Comparison of ENCODE assay signal across 1 cellular context in the genomic region with DNA sequence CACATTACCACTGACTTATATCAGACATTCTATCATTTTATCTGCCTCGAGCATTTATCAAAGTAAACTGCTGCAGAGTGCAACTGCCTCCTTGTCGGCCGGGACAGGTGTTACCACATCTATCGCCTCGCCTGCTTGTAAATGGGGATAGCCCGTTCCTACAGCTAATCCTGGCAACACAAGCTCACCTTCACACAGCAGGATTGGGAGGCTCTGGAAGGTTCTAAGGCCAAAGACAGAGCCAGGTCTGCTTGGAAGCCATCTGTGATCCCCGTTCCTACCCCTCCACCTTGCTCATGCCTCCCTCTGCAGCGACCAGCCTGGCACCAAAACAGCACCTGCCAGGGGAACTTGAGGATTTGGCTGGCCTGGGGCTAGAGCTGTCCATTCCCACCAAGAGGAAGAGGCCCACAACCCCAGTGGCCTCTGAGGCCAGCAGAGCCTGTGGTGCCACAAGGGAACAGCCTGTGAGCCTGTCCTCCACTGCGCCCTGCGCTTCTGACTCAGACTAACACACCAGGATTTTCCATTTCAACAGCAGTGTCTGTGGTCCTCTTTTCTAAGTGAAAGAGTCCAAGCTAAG.
TF ChIP-seq lines count a peak whose summit lies in the region.

No MANE protein-coding gene starts in this region.

TF ChIP-seq in GM23338, 12 proteins besides CTCF, POLR2A, EP300 and RAD21:
- TF ChIP-seq, protein P1, sequence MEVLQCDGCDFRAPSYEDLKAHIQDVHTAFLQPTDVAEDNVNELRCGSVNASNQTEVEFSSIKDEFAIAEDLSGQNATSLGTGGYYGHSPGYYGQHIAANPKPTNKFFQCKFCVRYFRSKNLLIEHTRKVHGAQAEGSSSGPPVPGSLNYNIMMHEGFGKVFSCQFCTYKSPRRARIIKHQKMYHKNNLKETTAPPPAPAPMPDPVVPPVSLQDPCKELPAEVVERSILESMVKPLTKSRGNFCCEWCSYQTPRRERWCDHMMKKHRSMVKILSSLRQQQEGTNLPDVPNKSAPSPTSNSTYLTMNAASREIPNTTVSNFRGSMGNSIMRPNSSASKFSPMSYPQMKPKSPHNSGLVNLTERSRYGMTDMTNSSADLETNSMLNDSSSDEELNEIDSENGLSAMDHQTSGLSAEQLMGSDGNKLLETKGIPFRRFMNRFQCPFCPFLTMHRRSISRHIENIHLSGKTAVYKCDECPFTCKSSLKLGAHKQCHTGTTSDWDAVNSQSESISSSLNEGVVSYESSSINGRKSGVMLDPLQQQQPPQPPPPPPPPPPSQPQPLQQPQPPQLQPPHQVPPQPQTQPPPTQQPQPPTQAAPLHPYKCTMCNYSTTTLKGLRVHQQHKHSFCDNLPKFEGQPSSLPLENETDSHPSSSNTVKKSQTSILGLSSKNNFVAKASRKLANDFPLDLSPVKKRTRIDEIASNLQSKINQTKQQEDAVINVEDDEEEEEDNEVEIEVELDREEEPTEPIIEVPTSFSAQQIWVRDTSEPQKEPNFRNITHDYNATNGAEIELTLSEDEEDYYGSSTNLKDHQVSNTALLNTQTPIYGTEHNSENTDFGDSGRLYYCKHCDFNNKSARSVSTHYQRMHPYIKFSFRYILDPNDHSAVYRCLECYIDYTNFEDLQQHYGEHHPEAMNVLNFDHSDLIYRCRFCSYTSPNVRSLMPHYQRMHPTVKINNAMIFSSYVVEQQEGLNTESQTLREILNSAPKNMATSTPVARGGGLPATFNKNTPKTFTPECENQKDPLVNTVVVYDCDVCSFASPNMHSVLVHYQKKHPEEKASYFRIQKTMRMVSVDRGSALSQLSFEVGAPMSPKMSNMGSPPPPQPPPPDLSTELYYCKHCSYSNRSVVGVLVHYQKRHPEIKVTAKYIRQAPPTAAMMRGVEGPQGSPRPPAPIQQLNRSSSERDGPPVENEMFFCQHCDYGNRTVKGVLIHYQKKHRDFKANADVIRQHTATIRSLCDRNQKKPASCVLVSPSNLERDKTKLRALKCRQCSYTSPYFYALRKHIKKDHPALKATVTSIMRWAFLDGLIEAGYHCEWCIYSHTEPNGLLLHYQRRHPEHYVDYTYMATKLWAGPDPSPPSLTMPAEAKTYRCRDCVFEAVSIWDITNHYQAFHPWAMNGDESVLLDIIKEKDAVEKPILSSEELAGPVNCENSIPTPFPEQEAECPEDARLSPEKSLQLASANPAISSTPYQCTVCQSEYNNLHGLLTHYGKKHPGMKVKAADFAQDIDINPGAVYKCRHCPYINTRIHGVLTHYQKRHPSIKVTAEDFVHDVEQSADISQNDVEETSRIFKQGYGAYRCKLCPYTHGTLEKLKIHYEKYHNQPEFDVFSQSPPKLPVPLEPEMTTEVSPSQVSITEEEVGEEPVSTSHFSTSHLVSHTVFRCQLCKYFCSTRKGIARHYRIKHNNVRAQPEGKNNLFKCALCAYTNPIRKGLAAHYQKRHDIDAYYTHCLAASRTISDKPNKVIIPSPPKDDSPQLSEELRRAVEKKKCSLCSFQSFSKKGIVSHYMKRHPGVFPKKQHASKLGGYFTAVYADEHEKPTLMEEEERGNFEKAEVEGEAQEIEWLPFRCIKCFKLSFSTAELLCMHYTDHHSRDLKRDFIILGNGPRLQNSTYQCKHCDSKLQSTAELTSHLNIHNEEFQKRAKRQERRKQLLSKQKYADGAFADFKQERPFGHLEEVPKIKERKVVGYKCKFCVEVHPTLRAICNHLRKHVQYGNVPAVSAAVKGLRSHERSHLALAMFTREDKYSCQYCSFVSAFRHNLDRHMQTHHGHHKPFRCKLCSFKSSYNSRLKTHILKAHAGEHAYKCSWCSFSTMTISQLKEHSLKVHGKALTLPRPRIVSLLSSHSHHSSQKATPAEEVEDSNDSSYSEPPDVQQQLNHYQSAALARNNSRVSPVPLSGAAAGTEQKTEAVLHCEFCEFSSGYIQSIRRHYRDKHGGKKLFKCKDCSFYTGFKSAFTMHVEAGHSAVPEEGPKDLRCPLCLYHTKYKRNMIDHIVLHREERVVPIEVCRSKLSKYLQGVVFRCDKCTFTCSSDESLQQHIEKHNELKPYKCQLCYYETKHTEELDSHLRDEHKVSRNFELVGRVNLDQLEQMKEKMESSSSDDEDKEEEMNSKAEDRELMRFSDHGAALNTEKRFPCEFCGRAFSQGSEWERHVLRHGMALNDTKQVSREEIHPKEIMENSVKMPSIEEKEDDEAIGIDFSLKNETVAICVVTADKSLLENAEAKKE (CRISPR knock-in tag; IDR thresholded peaks at IDR 0.05) = no peak
- TF ChIP-seq, protein P2, sequence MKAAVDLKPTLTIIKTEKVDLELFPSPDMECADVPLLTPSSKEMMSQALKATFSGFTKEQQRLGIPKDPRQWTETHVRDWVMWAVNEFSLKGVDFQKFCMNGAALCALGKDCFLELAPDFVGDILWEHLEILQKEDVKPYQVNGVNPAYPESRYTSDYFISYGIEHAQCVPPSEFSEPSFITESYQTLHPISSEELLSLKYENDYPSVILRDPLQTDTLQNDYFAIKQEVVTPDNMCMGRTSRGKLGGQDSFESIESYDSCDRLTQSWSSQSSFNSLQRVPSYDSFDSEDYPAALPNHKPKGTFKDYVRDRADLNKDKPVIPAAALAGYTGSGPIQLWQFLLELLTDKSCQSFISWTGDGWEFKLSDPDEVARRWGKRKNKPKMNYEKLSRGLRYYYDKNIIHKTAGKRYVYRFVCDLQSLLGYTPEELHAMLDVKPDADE (IDR thresholded peaks at IDR 0.05) = no peak
- TF ChIP-seq EZH2 (IDR thresholded peaks at IDR 0.05; ENCODE audit: low read depth, unreplicated experiment) (no peak), POLR2AphosphoS5 (IDR thresholded peaks at IDR 0.05; ENCODE audit: low read depth) (no peak), CREB1 (CRISPR knock-in tag; IDR thresholded peaks at IDR 0.05; ENCODE audit: low read depth) (no peak)
